2 cellular contexts compared by ENCODE assay signal in the genomic region with DNA sequence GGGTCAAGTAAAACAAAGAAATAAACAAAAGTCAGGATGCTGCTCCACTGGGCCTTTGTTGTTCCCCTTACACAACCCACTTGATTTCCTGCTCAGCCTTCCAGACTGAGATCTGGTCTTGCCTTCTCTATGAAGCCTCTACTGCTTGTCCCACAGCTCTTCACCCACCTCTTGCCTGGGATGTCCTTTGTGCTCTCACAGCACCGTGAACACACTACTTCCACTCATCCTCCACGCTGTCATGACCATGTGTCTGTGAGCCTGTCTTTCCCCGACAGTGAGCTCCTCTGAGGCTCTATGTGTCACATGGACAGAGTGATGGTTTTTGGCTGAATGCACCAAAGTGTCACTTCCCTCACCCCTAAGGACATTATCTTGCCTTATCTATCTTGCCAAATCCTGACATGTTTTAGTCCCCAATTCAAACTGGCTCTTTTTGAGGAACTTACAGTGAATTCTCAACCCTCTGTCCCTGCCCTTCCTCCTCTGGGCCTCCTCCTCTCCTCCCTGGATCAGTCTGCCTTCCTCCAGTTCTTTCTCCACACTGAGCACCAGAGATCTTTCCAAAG.
A peak's percentile ranks its signal among the peaks of the same experiment; 100 is the strongest.
TF ChIP-seq lines count a peak whose summit lies in the region.

No MANE protein-coding gene starts in this region.

TF ChIP-seq in K562, 482 proteins besides CTCF, POLR2A, EP300 and RAD21 (continues in another document):
- no peak for TF ChIP-seq TAF15 (IDR thresholded peaks at IDR 0.05; ENCODE audit: low read depth, low read length)
- TF ChIP-seq, protein P1, sequence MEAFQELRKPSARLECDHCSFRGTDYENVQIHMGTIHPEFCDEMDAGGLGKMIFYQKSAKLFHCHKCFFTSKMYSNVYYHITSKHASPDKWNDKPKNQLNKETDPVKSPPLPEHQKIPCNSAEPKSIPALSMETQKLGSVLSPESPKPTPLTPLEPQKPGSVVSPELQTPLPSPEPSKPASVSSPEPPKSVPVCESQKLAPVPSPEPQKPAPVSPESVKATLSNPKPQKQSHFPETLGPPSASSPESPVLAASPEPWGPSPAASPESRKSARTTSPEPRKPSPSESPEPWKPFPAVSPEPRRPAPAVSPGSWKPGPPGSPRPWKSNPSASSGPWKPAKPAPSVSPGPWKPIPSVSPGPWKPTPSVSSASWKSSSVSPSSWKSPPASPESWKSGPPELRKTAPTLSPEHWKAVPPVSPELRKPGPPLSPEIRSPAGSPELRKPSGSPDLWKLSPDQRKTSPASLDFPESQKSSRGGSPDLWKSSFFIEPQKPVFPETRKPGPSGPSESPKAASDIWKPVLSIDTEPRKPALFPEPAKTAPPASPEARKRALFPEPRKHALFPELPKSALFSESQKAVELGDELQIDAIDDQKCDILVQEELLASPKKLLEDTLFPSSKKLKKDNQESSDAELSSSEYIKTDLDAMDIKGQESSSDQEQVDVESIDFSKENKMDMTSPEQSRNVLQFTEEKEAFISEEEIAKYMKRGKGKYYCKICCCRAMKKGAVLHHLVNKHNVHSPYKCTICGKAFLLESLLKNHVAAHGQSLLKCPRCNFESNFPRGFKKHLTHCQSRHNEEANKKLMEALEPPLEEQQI (IDR thresholded peaks at IDR 0.05) = no peak
- peak; percentile 44; the same call in 1 of the 2 replicates for TF ChIP-seq SUPT5H (IDR thresholded peaks at IDR 0.05)
- TF ChIP-seq CXXC5 (CRISPR knock-in tag; IDR thresholded peaks at IDR 0.05) = no peak
- TF ChIP-seq ZNF431 (CRISPR knock-in tag; IDR thresholded peaks at IDR 0.05) = no peak
- TF ChIP-seq ZNF780A (CRISPR knock-in tag; IDR thresholded peaks at IDR 0.05) = no peak
- no peak for TF ChIP-seq NFYB (IDR thresholded peaks at IDR 0.05; ENCODE audit: extremely low read depth, insufficient read length)
- no peak for TF ChIP-seq MAFF (IDR thresholded peaks at IDR 0.05; ENCODE audit: low read length)
- TF ChIP-seq ARID1B (IDR thresholded peaks at IDR 0.05) = no peak
- no peak for TF ChIP-seq YY1 (IDR thresholded peaks at IDR 0.05; ENCODE audit: borderline replicate concordance in 1 of 3, control insufficient read depth in 1 of 3, extremely low read depth in 1 of 3, insufficient read depth in 3 of 3, insufficient read length in 1 of 3, insufficient replicate concordance in 2 of 3, low read depth in 1 of 3, low read length in 2 of 3)
- TF ChIP-seq ZBTB8A (IDR thresholded peaks at IDR 0.05; ENCODE audit: partially characterized antibody) = no peak
- 0 out of 2 replicates have a peak, but pooled peaks have one; percentile 15 for TF ChIP-seq RBFOX2 (IDR thresholded peaks at IDR 0.05; ENCODE audit: low read depth, low read length)
- peak; percentile 23; the same call in 1 of the 2 replicates for TF ChIP-seq CTBP1 (IDR thresholded peaks at IDR 0.05; ENCODE audit: borderline replicate concordance)
- TF ChIP-seq TFAM (CRISPR knock-in tag; conservative IDR thresholded peaks at IDR 0.05) = no peak
- no peak for TF ChIP-seq BHLHE40 (IDR thresholded peaks at IDR 0.05; ENCODE audit: low read length)
- TF ChIP-seq SMAD3 (CRISPR knock-in tag; conservative IDR thresholded peaks at IDR 0.05) = no peak
- TF ChIP-seq, protein P2, sequence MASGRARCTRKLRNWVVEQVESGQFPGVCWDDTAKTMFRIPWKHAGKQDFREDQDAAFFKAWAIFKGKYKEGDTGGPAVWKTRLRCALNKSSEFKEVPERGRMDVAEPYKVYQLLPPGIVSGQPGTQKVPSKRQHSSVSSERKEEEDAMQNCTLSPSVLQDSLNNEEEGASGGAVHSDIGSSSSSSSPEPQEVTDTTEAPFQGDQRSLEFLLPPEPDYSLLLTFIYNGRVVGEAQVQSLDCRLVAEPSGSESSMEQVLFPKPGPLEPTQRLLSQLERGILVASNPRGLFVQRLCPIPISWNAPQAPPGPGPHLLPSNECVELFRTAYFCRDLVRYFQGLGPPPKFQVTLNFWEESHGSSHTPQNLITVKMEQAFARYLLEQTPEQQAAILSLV (tag; IDR thresholded peaks at IDR 0.05) = no peak
- no peak for TF ChIP-seq ZNF23 (CRISPR knock-in tag; IDR thresholded peaks at IDR 0.05)
- TF ChIP-seq BRD4 (IDR thresholded peaks at IDR 0.05) = no peak
- no peak for TF ChIP-seq GTF2F1 (IDR thresholded peaks at IDR 0.05; ENCODE audit: low read depth, low read length)
- TF ChIP-seq CSDE1 (IDR thresholded peaks at IDR 0.05) = no peak
- peak; percentile 35; the same call in 1 of the 2 replicates for TF ChIP-seq USF1 (CRISPR knock-in tag; IDR thresholded peaks at IDR 0.05)
- no peak for TF ChIP-seq ZNF518B (CRISPR knock-in tag; IDR thresholded peaks at IDR 0.05)
- TF ChIP-seq CHCHD3 (CRISPR knock-in tag; IDR thresholded peaks at IDR 0.05) = no peak

TF ChIP-seq in HEK293T, 16 proteins besides CTCF, POLR2A, EP300 and RAD21:
- TF ChIP-seq ZNF384 (IDR thresholded peaks at IDR 0.05) = no peak
- TF ChIP-seq HDGF (IDR thresholded peaks at IDR 0.05; ENCODE audit: borderline replicate concordance) = no peak
- TF ChIP-seq ELF4 (IDR thresholded peaks at IDR 0.05) = no peak
- no peak for TF ChIP-seq ARNT (IDR thresholded peaks at IDR 0.05)
- no peak for TF ChIP-seq SP1 (IDR thresholded peaks at IDR 0.05)
- TF ChIP-seq CTBP1 (IDR thresholded peaks at IDR 0.05; ENCODE audit: borderline replicate concordance) = no peak
- no peak for TF ChIP-seq SUZ12 (IDR thresholded peaks at IDR 0.05)
- TF ChIP-seq, protein P3, sequence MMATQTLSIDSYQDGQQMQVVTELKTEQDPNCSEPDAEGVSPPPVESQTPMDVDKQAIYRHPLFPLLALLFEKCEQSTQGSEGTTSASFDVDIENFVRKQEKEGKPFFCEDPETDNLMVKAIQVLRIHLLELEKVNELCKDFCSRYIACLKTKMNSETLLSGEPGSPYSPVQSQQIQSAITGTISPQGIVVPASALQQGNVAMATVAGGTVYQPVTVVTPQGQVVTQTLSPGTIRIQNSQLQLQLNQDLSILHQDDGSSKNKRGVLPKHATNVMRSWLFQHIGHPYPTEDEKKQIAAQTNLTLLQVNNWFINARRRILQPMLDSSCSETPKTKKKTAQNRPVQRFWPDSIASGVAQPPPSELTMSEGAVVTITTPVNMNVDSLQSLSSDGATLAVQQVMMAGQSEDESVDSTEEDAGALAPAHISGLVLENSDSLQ (IDR thresholded peaks at IDR 0.05) = no peak
- no peak for TF ChIP-seq NFRKB (IDR thresholded peaks at IDR 0.05)
